ENCODE assay signal across 10 cellular contexts in the genomic region with DNA sequence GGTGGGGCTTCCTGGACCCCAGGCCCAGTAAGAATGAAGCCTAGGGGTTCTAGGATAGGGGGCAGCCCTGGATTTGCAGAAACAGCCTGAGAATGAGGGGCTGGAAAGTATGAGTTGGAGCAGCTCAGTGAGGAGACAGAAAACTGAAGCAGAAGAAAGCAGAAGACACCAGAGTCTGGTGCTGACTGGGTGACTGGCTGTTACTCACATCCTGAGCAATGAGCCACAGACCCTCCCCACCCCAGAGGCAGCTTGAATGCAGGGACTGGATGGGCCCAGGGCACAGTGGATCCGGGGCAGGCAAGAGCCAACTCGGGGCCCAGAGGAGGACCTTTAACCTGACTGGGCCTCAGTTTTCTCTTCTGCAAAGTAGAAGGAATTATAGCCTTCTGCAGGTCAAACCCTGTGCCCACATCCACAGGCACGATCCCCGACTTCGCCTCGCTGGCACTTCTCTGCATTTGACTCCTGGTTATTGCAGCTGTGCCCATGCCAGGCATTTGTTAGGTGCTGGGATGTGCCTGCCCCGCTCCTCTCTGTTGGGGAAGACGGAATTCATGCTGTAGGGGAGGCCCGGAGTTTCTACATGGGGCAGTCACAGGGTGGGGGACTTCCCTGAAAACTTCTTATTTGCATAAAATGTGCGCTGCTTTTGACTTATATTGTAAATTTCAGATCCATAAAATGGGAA. TPM values are rescaled to one million over a fixed set of nuclear protein-coding genes. Genes with fewer than 3 reads are reported as not detected.
DNase-seq lines count a peak whose midpoint lies in the region; ATAC-seq and TF ChIP-seq lines count a peak whose summit lies in the region.
"Had no signal": no experiment of that assay in that cellular context is flagged by ENCODE, and none has a peak within 500 bp of the region (broad histone marks: within the 10 kb centered on the region; RNA-seq: fewer than 3 reads in every experiment).

No MANE protein-coding gene starts in this region.

- DNase-seq in AG09309 (ENCODE audit: low read depth) (no peak), fibroblast of lung (ENCODE audit: low read depth in 2 of 2) (peak; percentile 24 to 76), transverse colon (no peak), progenitor cell of endocrine pancreas (ENCODE audit: low spot score, unreplicated experiment) (no peak), DMS114 treated with DMSO at 0.1 percent for 48 hours (lab: John Stamatoyannopoulos, UW; ENCODE audit: unreplicated experiment) (no peak)
- DNase-seq: DMS 273 treated with DMSO at 0.1 percent for 48 hours, nucleus accumbens had no signal

- peaks cover 2% of the 10 kb centered on the region for H3K79me2 ChIP-seq in fibroblast of lung (ENCODE audit: control insufficient read depth, insufficient read depth, low read length)

- 83 to 100% methylated on average over 3 to 10 of the region's 10 CpGs for WGBS in transverse colon (ENCODE audit: low coverage in 1 of 2), 2 donors

- TF ChIP-seq EP300 in transverse colon (IDR thresholded peaks at IDR 0.05; ENCODE audit: low read depth) = no peak

- H3K27ac ChIP-seq in fibroblast of lung (ENCODE audit: insufficient read depth, low read length) = peak overlapping the region; percentile 72
- H3K27ac ChIP-seq in transverse colon = no peak overlapping the region

- no peak for TF ChIP-seq POLR2A in transverse colon (IDR thresholded peaks at IDR 0.05)

- peaks cover 16% of the 10 kb centered on the region for H3K4me1 Mint-ChIP-seq in progenitor cell of endocrine pancreas (ENCODE audit: low read depth)

- ATAC-seq in GM19397 (IDR thresholded peaks at IDR 0.05; ENCODE audit: unreplicated experiment) (peak; percentile 38), HG03558 (IDR thresholded peaks at IDR 0.05; ENCODE audit: extremely low read depth, unreplicated experiment) (peak; percentile 33), HG03139 (IDR thresholded peaks at IDR 0.05; ENCODE audit: unreplicated experiment) (no peak)

- no peaks in the 10 kb centered on the region for H4K20me1 ChIP-seq in fibroblast of lung (ENCODE audit: control insufficient read depth, extremely low read depth, insufficient read depth, low read length)

- peaks cover 3% of the 10 kb centered on the region for H3K27me3 Mint-ChIP-seq in progenitor cell of endocrine pancreas

- intact Hi-C loops in transverse colon (cut with DNase I; ENCODE audit: low total_unique reads) = no loop called here

- H3K9me3 ChIP-seq in fibroblast of lung (ENCODE audit: control insufficient read depth, insufficient read depth, low read depth, low read length) (no peaks in the 10 kb centered on the region), transverse colon (no peaks in the 10 kb centered on the region)

- H3K27ac Mint-ChIP-seq in progenitor cell of endocrine pancreas = no peak overlapping the region

- H3K4me3 ChIP-seq in AG09309 (ENCODE audit: control insufficient read depth, low read depth, low read length) = peak overlapping the region; percentile 31
- no peak overlapping the region for H3K4me3 ChIP-seq in fibroblast of lung (replicated peaks in 1 of 4; ENCODE audit: control extremely low read depth in 1 of 4, insufficient read depth in 1 of 4, low read depth in 3 of 4, low read length in 4 of 4)
- H3K4me3 ChIP-seq in transverse colon = no peak overlapping the region

- H2AFZ ChIP-seq in fibroblast of lung (ENCODE audit: low read length) = no peak overlapping the region

- H3K4me2 ChIP-seq in fibroblast of lung (ENCODE audit: extremely low read depth, insufficient read depth, low read length) = no peak overlapping the region

- in situ Hi-C loops in transverse colon (cut with MboI; ENCODE audit: low pct_ligation_motif_present in 1 of 4, low pct_unique_long_range_greater_than_20kb in 1 of 4, low sequenced_read_pairs in 3 of 4) = no loop called here

- no peak for TF ChIP-seq CTCF in AG09309 (IDR thresholded peaks at IDR 0.05; ENCODE audit: control insufficient read depth, insufficient read depth, low read depth, low read length, missing control alignments)
- TF ChIP-seq CTCF in fibroblast of lung (conservative IDR thresholded peaks at IDR 0.05 in 1 of 2, IDR thresholded peaks at IDR 0.05 in 1 of 2; ENCODE audit: low read depth in 1 of 2, low read length in 2 of 2) = no peak
- TF ChIP-seq CTCF in transverse colon (IDR thresholded peaks at IDR 0.05) = no peak
- TF ChIP-seq CTCF in progenitor cell of endocrine pancreas (IDR thresholded peaks at IDR 0.05; ENCODE audit: unreplicated experiment) = no peak

- H3K9ac ChIP-seq in fibroblast of lung (ENCODE audit: insufficient read depth, low read length) = no peak overlapping the region

- H3K27me3 ChIP-seq in fibroblast of lung (ENCODE audit: control insufficient read depth, insufficient read depth, low read length) = no peaks in the 10 kb centered on the region
- no peaks in the 10 kb centered on the region for H3K27me3 ChIP-seq in transverse colon

- peaks cover 36% of the 10 kb centered on the region for H3K4me1 ChIP-seq in fibroblast of lung (ENCODE audit: control insufficient read depth, extremely low read depth, insufficient read depth, low read length)
- no peaks in the 10 kb centered on the region for H3K4me1 ChIP-seq in transverse colon

- H3K9me3 Mint-ChIP-seq in progenitor cell of endocrine pancreas (ENCODE audit: low read depth) = no peaks in the 10 kb centered on the region

- H3K36me3 Mint-ChIP-seq in progenitor cell of endocrine pancreas (ENCODE audit: insufficient read depth) = no peaks in the 10 kb centered on the region

- H3K36me3 ChIP-seq in fibroblast of lung (ENCODE audit: control insufficient read depth, insufficient read depth, low read length) (peaks cover 2% of the 10 kb centered on the region), transverse colon (no peaks in the 10 kb centered on the region)

- H3K4me3 Mint-ChIP-seq in progenitor cell of endocrine pancreas (ENCODE audit: low read depth) = no peak overlapping the region

RNA-seq across cellular contexts. Expression of gene STEAP3, which starts 8.5 kb away (rescaled TPM):
- total RNA-seq in fibroblast of lung = 9.8 and 13.7 TPM in 2 replicates
- 26.7 and 28.4 TPM in 2 replicates for polyA plus RNA-seq in fibroblast of lung
- polyA plus RNA-seq in fibroblast of lung (2012) = 36.0 and 36.7 TPM in 2 replicates
- polyA minus RNA-seq in fibroblast of lung (ENCODE audit: low replicate concordance) = 57.1 and 64.4 TPM in 2 replicates
- 10 to 100 TPM; 23.3 to 54.3 (median 37.6) TPM for total RNA-seq in transverse colon
- total RNA-seq in progenitor cell of endocrine pancreas = 3.9 and 6.8 TPM in 2 replicates

Comparison
In these comparisons a context has a peak if more than half of its experiments do, and no peak if none do; other contexts are left out.
1. DNase-seq: peak in fibroblast of lung (2 of 2); none in AG09309 (single experiment), transverse colon (single experiment), progenitor cell of endocrine pancreas (single experiment) and DMS114 treated with DMSO at 0.1 percent for 48 hours (single experiment).